Comparison of ENCODE assay signal across 16 cellular contexts in the genomic region with DNA sequence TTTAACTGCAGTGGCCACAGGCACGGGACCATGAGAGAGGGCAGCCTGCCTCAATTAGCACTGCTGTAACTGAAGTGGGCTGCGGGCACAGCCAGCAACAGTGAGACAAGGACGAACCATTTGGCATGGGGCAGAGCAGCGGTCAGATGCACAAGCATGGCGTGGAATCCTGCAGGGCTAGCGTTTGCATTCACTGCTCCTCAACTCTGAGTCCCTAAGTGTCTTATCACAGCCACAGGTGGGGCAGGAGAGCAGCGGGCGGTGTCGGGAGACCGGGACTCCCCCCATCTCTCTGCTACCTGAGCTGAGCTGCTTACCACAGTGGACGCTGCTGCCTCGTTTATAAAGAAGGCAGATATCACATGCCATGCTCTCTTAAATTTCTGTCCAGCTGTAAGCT. TPM values are rescaled to one million over a fixed set of nuclear protein-coding genes. Genes with fewer than 3 reads are reported as not detected.
DNase-seq lines count a peak whose midpoint lies in the region; ATAC-seq and TF ChIP-seq lines count a peak whose summit lies in the region.
"Had no signal": no experiment of that assay in that cellular context is flagged by ENCODE, and none has a peak within 500 bp of the region (broad histone marks: within the 10 kb centered on the region; RNA-seq: fewer than 3 reads in every experiment).

No MANE protein-coding gene starts in this region.

- H3K79me1 ChIP-seq in neuronal stem cell (ENCODE audit: low read depth, low read length): no peaks in the 10 kb centered on the region

- WGBS in neuronal stem cell (ENCODE audit: extremely low coverage in 2 of 2, insufficient read length in 2 of 2, insufficient replicate concordance in 1 of 2), 2 donors: no CpG with 5 or more reads among the region's 12 CpGs

- H2BK15ac ChIP-seq in neuronal stem cell (ENCODE audit: low read length): no peak overlapping the region

- ATAC-seq in left cardiac atrium (peak; percentile 53 to 65), GM18520 (IDR thresholded peaks at IDR 0.05; ENCODE audit: unreplicated experiment) (no peak)

- no peaks in the 10 kb centered on the region for H4K20me1 ChIP-seq in PC-9 (ENCODE audit: insufficient read depth)

- CTCF ChIA-PET in PC-9 (lab: Charles Lee): no interaction called here

- intact Hi-C loops in PC-9 (cut with micrococcal nuclease; ENCODE audit: unreplicated experiment): no loop called here
- intact Hi-C loops in left cardiac atrium (cut with DNase I): no loop called here

- peak overlapping the region; percentile 14 for H3K14ac ChIP-seq in neuronal stem cell (ENCODE audit: low read length)

- H3K36me3 ChIP-seq in H7 (replicated peaks; ENCODE audit: control insufficient read depth, insufficient read depth, low read length): no peaks in the 10 kb centered on the region
- H3K36me3 ChIP-seq in PC-9 (ENCODE audit: low read depth): no peaks in the 10 kb centered on the region
- no peaks in the 10 kb centered on the region for H3K36me3 ChIP-seq in neuronal stem cell (replicated peaks in 1 of 2; ENCODE audit: control insufficient read depth in 2 of 2, insufficient read depth in 2 of 2, low read length in 2 of 2)
- no peaks in the 10 kb centered on the region for H3K36me3 ChIP-seq in effector memory CD4-positive, alpha-beta T cell (ENCODE audit: control insufficient read depth, insufficient read depth, low read length)

- H2BK5ac ChIP-seq in neuronal stem cell (ENCODE audit: low read length): no peak overlapping the region

- no peaks in the 10 kb centered on the region for H3K9me2 ChIP-seq in PC-9 (ENCODE audit: insufficient read depth)

- H3F3A ChIP-seq in PC-9 (ENCODE audit: insufficient read depth, low read depth): no peaks in the 10 kb centered on the region; the same call in 1 of the 2 replicates

- peak overlapping the region; percentile 51 for H3K9ac ChIP-seq in neuronal stem cell (ENCODE audit: low read depth, low read length, poor library complexity)

- H4K91ac ChIP-seq in neuronal stem cell (ENCODE audit: low read depth, low read length, poor library complexity): no peak overlapping the region

- peak overlapping the region; percentile 70 for H3K23ac ChIP-seq in neuronal stem cell (ENCODE audit: low read depth, low read length, poor library complexity)

- peak; percentile 65 for DNase-seq in H7
- no peak for DNase-seq in PC-9
- DNase-seq in left cardiac atrium: no peak
- no peak for DNase-seq in neuronal stem cell (ENCODE audit: low spot score)
- DNase-seq in COLO829 (ENCODE audit: low spot score): no peak
- no peak for DNase-seq in effector memory CD4-positive, alpha-beta T cell
- no peak for DNase-seq in NCI-H187 (lab: John Stamatoyannopoulos, UW)
- DNase-seq: CD4-positive, alpha-beta T cell; DMS79; HCEC 1CT; Kasumi-1; NCI-H1105; NCI-H1694; NCI-H526 treated with DMSO at 0.1 percent for 48 hours had no signal

- H3K9me3 ChIP-seq in PC-9 (ENCODE audit: insufficient read depth, low read depth) (no peaks in the 10 kb centered on the region; the same call in 1 of the 2 replicates), neuronal stem cell (replicated peaks in 1 of 2; ENCODE audit: control insufficient read depth in 2 of 2, insufficient read depth in 1 of 2, low read depth in 1 of 2, low read length in 2 of 2) (no peaks in the 10 kb centered on the region)
- no peaks in the 10 kb centered on the region for H3K9me3 ChIP-seq in effector memory CD4-positive, alpha-beta T cell (ENCODE audit: control insufficient read depth, low read length)

- H3K4me3 ChIP-seq in H7 (ENCODE audit: insufficient read depth, low read depth, low read length): no peak overlapping the region
- no peak overlapping the region for H3K4me3 ChIP-seq in PC-9
- no peak overlapping the region for H3K4me3 ChIP-seq in neuronal stem cell (ENCODE audit: low read length in 2 of 2)
- no peak overlapping the region for H3K4me3 ChIP-seq in effector memory CD4-positive, alpha-beta T cell (ENCODE audit: insufficient read depth, low read depth, low read length, poor library complexity, severe bottlenecking)

- H3K4ac ChIP-seq in neuronal stem cell (ENCODE audit: low read length): no peak overlapping the region

- H3K4me1 ChIP-seq in PC-9 (replicated peaks; ENCODE audit: insufficient read depth) (peaks cover 5% of the 10 kb centered on the region; the same call in 1 of the 2 replicates), neuronal stem cell (ENCODE audit: control insufficient read depth in 2 of 2, insufficient read depth in 1 of 2, low read depth in 1 of 2, low read length in 2 of 2) (peaks cover 0 to 2% of the 10 kb centered on the region in 2 donors)
- no peaks in the 10 kb centered on the region for H3K4me1 ChIP-seq in effector memory CD4-positive, alpha-beta T cell (ENCODE audit: control insufficient read depth, insufficient read depth, low read length, poor library complexity, severe bottlenecking)

- no peaks in the 10 kb centered on the region for H3K79me2 ChIP-seq in PC-9 (ENCODE audit: low read depth)

- H3K27ac ChIP-seq in PC-9: no peak overlapping the region
- no peak overlapping the region for H3K27ac ChIP-seq in neuronal stem cell (replicated peaks; ENCODE audit: low read length)
- H3K27ac ChIP-seq in effector memory CD4-positive, alpha-beta T cell (ENCODE audit: insufficient read depth, low read length, poor library complexity, severe bottlenecking): no peak overlapping the region

- H3K18ac ChIP-seq in neuronal stem cell (ENCODE audit: low read length): peak overlapping the region; percentile 62

- TF ChIP-seq CTCF in PC-9 (conservative IDR thresholded peaks at IDR 0.05): no peak

- H3K27me3 ChIP-seq in H7 (ENCODE audit: control insufficient read depth, insufficient read depth, low read length) (no peaks in the 10 kb centered on the region), PC-9 (ENCODE audit: insufficient read depth, low read depth) (no peaks in the 10 kb centered on the region; the same call in 1 of the 2 replicates), neuronal stem cell (ENCODE audit: control insufficient read depth in 3 of 3, insufficient read depth in 3 of 3, low read depth in 1 of 3, low read length in 3 of 3) (no peaks in the 10 kb centered on the region)
- no peaks in the 10 kb centered on the region for H3K27me3 ChIP-seq in effector memory CD4-positive, alpha-beta T cell (replicated peaks; ENCODE audit: control insufficient read depth, insufficient read depth, low read length, poor library complexity, severe bottlenecking)

- POLR2A ChIA-PET in PC-9 (lab: Charles Lee; ENCODE audit: unreplicated experiment): no interaction called here

- H2AFZ ChIP-seq in PC-9: no peak overlapping the region
- H2AFZ ChIP-seq in neuronal stem cell (ENCODE audit: low read length): no peak overlapping the region

- BruUV-seq in PC-9 (replicated peaks; lab: Mats Ljungman, UMichigan): no TSS peak

- no peak overlapping the region for H2BK12ac ChIP-seq in neuronal stem cell (ENCODE audit: low read length)

- H2BK120ac ChIP-seq in neuronal stem cell (ENCODE audit: low read depth, low read length): no peak overlapping the region

- H3K4me2 ChIP-seq in PC-9 (0 out of 2 replicates have a peak overlapping the region, but pooled peaks have one; percentile 19), neuronal stem cell (ENCODE audit: insufficient read depth, low read length, poor library complexity, severe bottlenecking) (no peak overlapping the region)

- H2AK5ac ChIP-seq in neuronal stem cell (ENCODE audit: low read depth, low read length): no peak overlapping the region

- no peak overlapping the region for H4K8ac ChIP-seq in neuronal stem cell (ENCODE audit: low read depth, low read length)

RNA-seq across cellular contexts. Expression of gene PDE10A, which starts 31.3 kb away (rescaled TPM):
- total RNA-seq in H7 (2014; rRNA removed; shearing (Covaris generic)): 1.1 and 1.6 TPM in 2 replicates
- total RNA-seq in PC-9 (2021) (not detected in 2 replicates), left cardiac atrium (1 to 10 TPM; 7.1 to 9.4 TPM)
- 9.7 TPM for polyA plus RNA-seq in neuronal stem cell (2013, experiment 1 of 2)
- 9.7 TPM for polyA plus RNA-seq in neuronal stem cell (2013, experiment 2 of 2)
- total RNA-seq: CD4-positive, alpha-beta T cell had no signal
- polyA plus RNA-seq: IgD-negative memory B cell had no signal
